Comparison of ENCODE assay signal across 20 cellular contexts in genomic region chr4:124386163-124386562, GRCh38.
DNase-seq lines count a peak whose midpoint lies in the region; FAIRE-seq and TF ChIP-seq lines count a peak whose summit lies in the region.
"Had no signal": no experiment of that assay in that cellular context is flagged by ENCODE, and none has a peak within 500 bp of the region (broad histone marks: within the 10 kb centered on the region; RNA-seq: fewer than 3 reads in every experiment).

No MANE protein-coding gene starts in this region.

- TF ChIP-seq CTCF in cardiac fibroblast (IDR thresholded peaks at IDR 0.05; ENCODE audit: low read depth, low read length) (no peak), fibroblast of pulmonary artery (IDR thresholded peaks at IDR 0.05; ENCODE audit: low read length, missing control alignments) (no peak)

- peaks cover 4% of the 10 kb centered on the region for H3K4me1 ChIP-seq in rectal smooth muscle tissue (ENCODE audit: control insufficient read depth, insufficient read depth, low read length)
- H3K4me1 ChIP-seq: Caco-2 had no signal

- no peak overlapping the region for H3K9ac ChIP-seq in rectal smooth muscle tissue (ENCODE audit: low read length)

- peak; percentile 7 for DNase-seq in EH (ENCODE audit: low read depth)
- peak; percentile 21 to 32 for DNase-seq in cardiac fibroblast (ENCODE audit: low read depth in 2 of 2)
- DNase-seq in fibroblast of pulmonary artery (ENCODE audit: low read depth), result peak; percentile 26
- DNase-seq in globus pallidus (ENCODE audit: low spot score), result no peak
- no peak for DNase-seq in NCI-H1694 treated with DMSO at 0.1 percent for 48 hours (lab: John Stamatoyannopoulos, UW)
- DNase-seq in midbrain (lab: John Stamatoyannopoulos, UW), result no peak
- no peak for DNase-seq in GM19239 (ENCODE audit: insufficient read length, low spot score)
- DNase-seq: AML-193, Caco-2, DMS53, KG1, NCI-H1105 treated with DMSO at 0.1 percent for 48 hours, NCI-H1930, NCI-H510A treated with DMSO at 0.1 percent for 48 hours, SHP77 treated with DMSO at 0.1 percent for 48 hours had no signal

- H3K27me3 ChIP-seq in rectal smooth muscle tissue (ENCODE audit: control insufficient read depth, insufficient read depth, low read length), result no peaks in the 10 kb centered on the region

- H3K27ac ChIP-seq in rectal smooth muscle tissue (ENCODE audit: low read depth, low read length), result peak overlapping the region; percentile 13
- H3K27ac ChIP-seq: A549 had no signal

- H3K4me3 ChIP-seq in cardiac fibroblast (replicated peaks in 1 of 2; ENCODE audit: low read depth in 2 of 2, low read length in 2 of 2) (no peak overlapping the region), fibroblast of pulmonary artery (replicated peaks; ENCODE audit: low read depth, low read length) (no peak overlapping the region), rectal smooth muscle tissue (ENCODE audit: low read length) (no peak overlapping the region)
- H3K4me3 ChIP-seq: A549, GM23338 had no signal

- FAIRE-seq in GM19239 (lab: Jason Lieb, UNC), result no peak
- FAIRE-seq: A549, GM18507, RCC 7860 had no signal

- no peaks in the 10 kb centered on the region for H3K36me3 ChIP-seq in rectal smooth muscle tissue (ENCODE audit: control insufficient read depth, insufficient read depth, low read length)

Comparison
In these comparisons a context has a peak if more than half of its experiments do, and no peak if none do; other contexts are left out.
1. DNase-seq: peak in EH (single experiment), cardiac fibroblast (2 of 2) and fibroblast of pulmonary artery (single experiment); none in globus pallidus (single experiment), NCI-H1694 treated with DMSO at 0.1 percent for 48 hours (single experiment), midbrain (single experiment) and GM19239 (single experiment).